Comparison of ENCODE assay signal across 9 cellular contexts in the genomic region with DNA sequence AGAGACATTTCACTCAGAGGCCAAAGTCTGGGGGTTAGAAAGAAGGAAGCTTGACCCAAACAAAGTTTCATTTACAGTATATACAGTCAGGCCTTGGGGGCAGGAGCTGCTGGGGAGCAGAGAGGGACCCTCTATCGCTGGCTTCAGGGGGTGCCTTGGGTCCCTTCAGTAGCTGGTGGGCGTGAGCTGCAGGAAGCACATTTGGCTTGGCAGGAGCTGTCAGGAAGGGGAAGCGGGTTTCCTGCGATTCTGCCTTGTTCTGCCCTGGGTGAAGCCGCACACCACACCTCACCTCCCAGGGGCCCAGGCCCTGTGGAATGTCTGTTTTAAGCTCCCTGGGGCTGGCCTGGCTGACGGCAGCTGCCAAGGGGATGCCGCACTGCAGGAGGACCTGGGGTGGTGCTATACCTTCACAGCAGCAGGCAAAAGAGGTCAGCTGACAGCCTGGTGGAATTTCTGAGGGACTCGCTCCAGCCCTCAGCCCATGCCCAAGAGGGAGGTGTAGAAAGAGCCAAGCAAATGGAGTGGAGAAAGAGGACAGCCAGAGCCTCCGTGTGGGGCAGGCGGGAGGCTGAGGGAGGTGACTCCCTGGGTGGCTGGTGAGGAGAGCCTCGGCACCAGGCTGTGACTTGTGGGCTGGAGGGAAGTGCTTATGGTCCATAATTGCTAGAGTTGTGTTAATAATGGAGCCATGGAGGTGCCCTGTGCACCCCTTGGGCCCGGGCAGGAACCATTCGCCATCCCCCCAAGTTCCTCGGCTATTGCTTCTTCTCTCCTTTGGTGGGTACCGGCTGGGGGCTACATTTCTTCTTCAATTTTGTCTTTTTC. TPM values are rescaled to one million over a fixed set of nuclear protein-coding genes. Genes with fewer than 3 reads are reported as not detected.
A peak's percentile ranks its signal among the peaks of the same experiment; 100 is the strongest.
DNase-seq lines count a peak whose midpoint lies in the region; ATAC-seq, FAIRE-seq and TF ChIP-seq lines count a peak whose summit lies in the region.
"Had no signal": no experiment of that assay in that cellular context is flagged by ENCODE, and none has a peak within 500 bp of the region (broad histone marks: within the 10 kb centered on the region; RNA-seq: fewer than 3 reads in every experiment).

No MANE protein-coding gene starts in this region.

- H3K9me3 ChIP-seq in pancreas = no peaks in the 10 kb centered on the region
- H3K9me3 ChIP-seq: SK-N-SH had no signal

- H3K27me3 Mint-ChIP-seq in Calu3 (ENCODE audit: unreplicated experiment) (no peaks in the 10 kb centered on the region), T-cell (peaks cover 0 to 2% of the 10 kb centered on the region in 2 donors)
- no peaks in the 10 kb centered on the region for H3K27me3 Mint-ChIP-seq in activated naive CD4-positive, alpha-beta T cell treated with anti-CD3 and anti-CD28 coated beads for 36 hours (ENCODE audit: low read depth)
- H3K27me3 Mint-ChIP-seq in T-helper 2 cell treated with Interferon-gamma antibody and Interleukin-4, amounts not matched to agents 5 μg/mL and 100 μg/mL, for 36 hours (ENCODE audit: low read depth) = no peaks in the 10 kb centered on the region

- H3K27ac Mint-ChIP-seq in Calu3 (ENCODE audit: unreplicated experiment) (peak overlapping the region; percentile 87), T-cell (no peak overlapping the region)
- H3K27ac Mint-ChIP-seq in activated naive CD4-positive, alpha-beta T cell treated with anti-CD3 and anti-CD28 coated beads for 36 hours = no peak overlapping the region
- no peak overlapping the region for H3K27ac Mint-ChIP-seq in T-helper 2 cell treated with Interferon-gamma antibody and Interleukin-4, amounts not matched to agents 5 μg/mL and 100 μg/mL, for 36 hours

- ATAC-seq in T-cell (replicated peaks in 1 of 4) (peak in 2 of 4 experiments; percentile 20 to 36), Right ventricle myocardium superior (ENCODE audit: poor library complexity) (peak; percentile 43), pancreas (peak; percentile 16 to 66 (median 51)), GM18867 (IDR thresholded peaks at IDR 0.05; ENCODE audit: unreplicated experiment) (no peak)

- H3K4me1 Mint-ChIP-seq in Calu3 (ENCODE audit: low read depth, unreplicated experiment) = peaks cover 35% of the 10 kb centered on the region
- peaks cover 19 to 20% (median 19%) of the 10 kb centered on the region in 3 donors for H3K4me1 Mint-ChIP-seq in T-cell
- H3K4me1 Mint-ChIP-seq in activated naive CD4-positive, alpha-beta T cell treated with anti-CD3 and anti-CD28 coated beads for 36 hours (ENCODE audit: low read depth) = peaks cover 15% of the 10 kb centered on the region
- peaks cover 6% of the 10 kb centered on the region for H3K4me1 Mint-ChIP-seq in T-helper 2 cell treated with Interferon-gamma antibody and Interleukin-4, amounts not matched to agents 5 μg/mL and 100 μg/mL, for 36 hours (ENCODE audit: low read depth)

- no peak for FAIRE-seq in pancreas (lab: Jason Lieb, UNC)

- POLR2A ChIA-PET in T-cell (lab: Charles Lee) = no interaction called here

- H3K27me3 ChIP-seq in pancreas = no peaks in the 10 kb centered on the region

- TF ChIP-seq CTCF in Calu3 (IDR thresholded peaks at IDR 0.05; ENCODE audit: unreplicated experiment) (no peak), pancreas (IDR thresholded peaks at IDR 0.05) (no peak)

- H3K4me3 Mint-ChIP-seq in Calu3 (ENCODE audit: low read depth, unreplicated experiment) (peak overlapping the region; percentile 29), T-cell (peak overlapping the region in 2 of 3 donors; percentile 13 to 51)
- H3K4me3 Mint-ChIP-seq in activated naive CD4-positive, alpha-beta T cell treated with anti-CD3 and anti-CD28 coated beads for 36 hours = no peak overlapping the region
- no peak overlapping the region for H3K4me3 Mint-ChIP-seq in T-helper 2 cell treated with Interferon-gamma antibody and Interleukin-4, amounts not matched to agents 5 μg/mL and 100 μg/mL, for 36 hours

- CTCF ChIA-PET in Calu3 (lab: Charles Lee) = interaction anchor here (0.6 to 1.1 kb wide), 3 partner anchors 13 to 153 kb away, joined by 3 to 4 read pairs (median 3); no protein-coding TSS in a partner anchor
- CTCF ChIA-PET in T-cell (lab: Charles Lee) = interaction anchor here (1.6 to 1.7 kb wide), 2 partner anchors 13 to 14 kb away, joined by 5 read pairs; no protein-coding TSS in a partner anchor
- CTCF ChIA-PET in activated naive CD4-positive, alpha-beta T cell treated with anti-CD3 and anti-CD28 coated beads for 36 hours (lab: Charles Lee) = interaction anchor here (0.7 to 1.9 kb wide), 6 partner anchors 13 to 82 kb away, joined by 3 to 10 read pairs (median 5); no protein-coding TSS in a partner anchor

- 71 to 75% methylated on average over 15 of the region's 15 CpGs for WGBS in pancreas, 2 donors

- DNase-seq in Calu3 = peak; percentile 39
- peak in 1 of 34 experiments; percentile 19 for DNase-seq in T-cell
- DNase-seq in Right ventricle myocardium superior = peak; percentile 73
- DNase-seq in pancreas = peak in 2 of 6 donors; percentile 42 to 55
- DNase-seq in activated naive CD4-positive, alpha-beta T cell treated with anti-CD3 and anti-CD28 coated beads for 36 hours = no peak
- DNase-seq in COR-L47 (lab: John Stamatoyannopoulos, UW) = no peak
- DNase-seq in T-helper 2 cell treated with Interferon-gamma antibody and Interleukin-4, amounts not matched to agents 5 μg/mL and 100 μg/mL, for 36 hours (ENCODE audit: low spot score) = no peak
- DNase-seq: SK-N-SH had no signal

- no peak overlapping the region for H3K4me3 ChIP-seq in pancreas

- H3K27ac ChIP-seq in pancreas = peak overlapping the region; percentile 56 to 90 (median 86)

- intact Hi-C loops in Calu3 (cut with micrococcal nuclease; ENCODE audit: unreplicated experiment) = no loop called here
- intact Hi-C loops in Right ventricle myocardium superior (cut with DNase I) = no loop called here
- intact Hi-C loops in pancreas (cut with DNase I) = no loop called here
- intact Hi-C loops in activated naive CD4-positive, alpha-beta T cell treated with anti-CD3 and anti-CD28 coated beads for 36 hours (cut with micrococcal nuclease) = no loop called here

- peaks cover 0 to 18% (median 9%) of the 10 kb centered on the region in 3 donors for H3K4me1 ChIP-seq in pancreas

- TSS peak; percentile 74 for BruUV-seq in Calu3 (replicated peaks; lab: Mats Ljungman, UMichigan)

- peaks cover 24% of the 10 kb centered on the region for H3K36me3 Mint-ChIP-seq in Calu3 (ENCODE audit: insufficient read depth, unreplicated experiment)
- H3K36me3 Mint-ChIP-seq in T-cell = no peaks in the 10 kb centered on the region
- no peaks in the 10 kb centered on the region for H3K36me3 Mint-ChIP-seq in activated naive CD4-positive, alpha-beta T cell treated with anti-CD3 and anti-CD28 coated beads for 36 hours (ENCODE audit: low read depth)
- no peaks in the 10 kb centered on the region for H3K36me3 Mint-ChIP-seq in T-helper 2 cell treated with Interferon-gamma antibody and Interleukin-4, amounts not matched to agents 5 μg/mL and 100 μg/mL, for 36 hours (ENCODE audit: low read depth)

- H3K9me3 Mint-ChIP-seq in Calu3 (ENCODE audit: low read depth, unreplicated experiment) = no peaks in the 10 kb centered on the region
- H3K9me3 Mint-ChIP-seq in T-cell = no peaks in the 10 kb centered on the region
- no peaks in the 10 kb centered on the region for H3K9me3 Mint-ChIP-seq in activated naive CD4-positive, alpha-beta T cell treated with anti-CD3 and anti-CD28 coated beads for 36 hours
- no peaks in the 10 kb centered on the region for H3K9me3 Mint-ChIP-seq in T-helper 2 cell treated with Interferon-gamma antibody and Interleukin-4, amounts not matched to agents 5 μg/mL and 100 μg/mL, for 36 hours

- no peaks in the 10 kb centered on the region for H3K36me3 ChIP-seq in pancreas

RNA-seq across cellular contexts. Expression of a gene that starts 43.9 kb away (rescaled TPM):
- total RNA-seq in Calu3 (2022) (58.7 and 64.5 TPM in 2 replicates), T-cell (100 to 1,000 TPM; 145 to 217 (median 150) TPM), Right ventricle myocardium superior (2.6 TPM), pancreas (10 to 100 TPM; 15.9 to 37.6 (median 23.4) TPM)
- polyA plus RNA-seq in pancreas = 10 to 100 TPM; 28.2 to 31.4 TPM
- total RNA-seq in activated naive CD4-positive, alpha-beta T cell treated with anti-CD3 and anti-CD28 coated beads for 36 hours = 10 to 100 TPM; 85.9 to 87.4 TPM

Comparison
In these comparisons a context has a peak if more than half of its experiments do, and no peak if none do; other contexts are left out.
1. DNase-seq: peak in Calu3 (single experiment) and Right ventricle myocardium superior (single experiment); none in activated naive CD4-positive, alpha-beta T cell treated with anti-CD3 and anti-CD28 coated beads for 36 hours (single experiment), COR-L47 (single experiment) and T-helper 2 cell treated with Interferon-gamma antibody and Interleukin-4, amounts not matched to agents 5 μg/mL and 100 μg/mL, for 36 hours (single experiment).
2. H3K4me3 Mint-ChIP-seq: peak in Calu3 (single experiment) and T-cell (2 of 3); none in activated naive CD4-positive, alpha-beta T cell treated with anti-CD3 and anti-CD28 coated beads for 36 hours (single experiment) and T-helper 2 cell treated with Interferon-gamma antibody and Interleukin-4, amounts not matched to agents 5 μg/mL and 100 μg/mL, for 36 hours (single experiment).